In the genomic region with DNA sequence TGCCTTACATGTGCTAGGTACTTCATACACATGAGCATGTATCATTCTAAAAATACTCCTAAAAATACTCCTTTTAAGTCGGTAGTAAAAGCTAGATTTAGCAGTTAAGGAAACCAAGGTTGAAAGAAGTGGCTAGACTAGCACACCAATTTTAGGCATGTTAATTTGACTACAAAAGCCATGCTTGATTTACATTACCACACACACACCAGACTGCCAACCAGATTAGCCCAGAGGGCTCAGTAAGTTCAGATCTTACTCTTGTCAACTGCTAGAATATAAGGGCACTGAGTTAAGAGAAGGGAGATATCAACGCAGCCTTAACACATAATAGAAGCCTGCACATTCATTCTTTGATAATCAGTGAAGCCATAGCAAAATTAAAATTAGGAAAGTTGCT, we compare ENCODE assay signal across 19 cellular contexts.
"Had no signal": no experiment of that assay in that cellular context is flagged by ENCODE, and none has a peak within 500 bp of the region (broad histone marks: within the 10 kb centered on the region; RNA-seq: fewer than 3 reads in every experiment).

No MANE protein-coding gene starts in this region.

- H3K9me3 Mint-ChIP-seq: natural killer cell had no signal

- ATAC-seq: heart left ventricle, natural killer cell had no signal

- H3K4me3 ChIP-seq: dorsolateral prefrontal cortex, heart left ventricle, sigmoid colon, skin epidermis, stomach, thoracic aorta, transverse colon had no signal

- H3K27me3 ChIP-seq: heart left ventricle, sigmoid colon, transverse colon had no signal

- H3K4me1 Mint-ChIP-seq: natural killer cell, neural crest cell had no signal

- H3K4me1 ChIP-seq: heart left ventricle, sigmoid colon, stomach, transverse colon had no signal

- H3K4me3 Mint-ChIP-seq: natural killer cell, neural crest cell had no signal

- H3K36me3 ChIP-seq: heart left ventricle, sigmoid colon, stomach, thoracic aorta, transverse colon had no signal

- H3K36me3 Mint-ChIP-seq: natural killer cell had no signal

- H3K27ac Mint-ChIP-seq: natural killer cell had no signal

- DNase-seq: cortex of kidney; dorsolateral prefrontal cortex; effector CD8-positive, alpha-beta T cell; foreskin melanocyte; heart left ventricle; islet precursor cell; mammary epithelial cell; natural killer cell; posterior cingulate gyrus; sigmoid colon; stimulated activated CD4-positive, alpha-beta T cell treated with anti-CD3 and anti-CD28 coated beads, Interleukin-2, amount 100 ng/mL, for 24 hours; stimulated activated CD4-positive, alpha-beta T cell treated with anti-CD3 and anti-CD28 coated beads, Interleukin-4, amount 100 ng/mL, for 4 hours; stimulated activated naive CD4-positive, alpha-beta T cell; stomach; substantia nigra; transverse colon had no signal

- H3K9me3 ChIP-seq: heart left ventricle, sigmoid colon, stomach, thoracic aorta, transverse colon had no signal

- H3K27ac ChIP-seq: dorsolateral prefrontal cortex, heart left ventricle, sigmoid colon, skin epidermis, stomach, thoracic aorta, transverse colon had no signal
